Comparison of ENCODE assay signal across 8 cellular contexts in the genomic region with DNA sequence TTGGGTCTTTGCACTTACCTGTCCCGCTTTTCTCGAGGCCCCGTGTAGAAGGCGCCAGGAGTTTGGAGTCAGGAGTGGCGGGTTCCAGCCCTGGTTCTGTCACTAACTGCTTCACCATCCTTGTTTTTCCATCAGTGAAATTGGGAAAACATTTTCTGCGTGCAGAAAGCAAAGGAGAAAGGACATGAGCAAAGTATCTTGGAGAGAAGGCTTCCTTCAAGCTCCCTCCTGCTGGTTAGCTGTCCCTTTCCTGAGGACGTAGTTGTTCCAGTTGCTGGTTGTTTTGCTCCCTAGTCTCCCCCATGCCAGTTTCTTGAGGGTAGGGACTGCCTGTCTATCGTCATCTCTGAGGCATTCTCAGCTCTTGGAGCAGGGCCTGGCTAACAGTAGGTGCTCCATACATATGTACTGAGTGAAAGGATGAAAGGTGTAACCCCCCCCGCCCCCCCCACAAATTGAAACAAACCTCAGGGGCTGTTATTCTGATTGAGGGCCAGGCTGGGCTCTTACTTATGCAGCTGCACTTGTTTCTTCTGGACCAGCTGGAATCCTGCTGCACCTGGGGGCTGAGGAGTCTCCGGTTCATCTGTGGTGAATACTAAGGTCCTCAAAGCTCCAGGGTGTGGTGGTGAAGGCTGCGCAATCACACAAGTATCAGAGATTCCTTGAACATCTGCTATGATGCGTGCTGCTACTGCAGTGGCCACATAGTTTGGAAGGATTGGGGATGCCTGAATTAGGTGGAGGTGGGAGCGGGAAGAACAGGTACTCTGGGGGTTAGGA. TPM values are rescaled to one million over a fixed set of nuclear protein-coding genes. Genes with fewer than 3 reads are reported as not detected.
A peak's percentile ranks its signal among the peaks of the same experiment; 100 is the strongest.
DNase-seq lines count a peak whose midpoint lies in the region; ATAC-seq and TF ChIP-seq lines count a peak whose summit lies in the region.

No MANE protein-coding gene starts in this region.

- peak overlapping the region; percentile 99 for H3K4me3 Mint-ChIP-seq in CD14-positive monocyte

- H3K36me3 ChIP-seq in adrenal gland (replicated peaks in 1 of 2) (no peaks in the 10 kb centered on the region), vagina (no peaks in the 10 kb centered on the region)

- H3K27me3 Mint-ChIP-seq in CD14-positive monocyte (ENCODE audit: low read depth in 3 of 3): no peaks in the 10 kb centered on the region

- peak; percentile 14 for TF ChIP-seq CTCF in CD14-positive monocyte (IDR thresholded peaks at IDR 0.05)
- no peak for TF ChIP-seq CTCF in adrenal gland (IDR thresholded peaks at IDR 0.05)
- TF ChIP-seq CTCF in lower leg skin (IDR thresholded peaks at IDR 0.05): no peak
- TF ChIP-seq CTCF in vagina (IDR thresholded peaks at IDR 0.05): peak in 1 of 3 experiments; percentile 0

- H3K27me3 ChIP-seq in adrenal gland: no peaks in the 10 kb centered on the region
- H3K27me3 ChIP-seq in vagina: no peaks in the 10 kb centered on the region

- TF ChIP-seq POLR2A in adrenal gland (IDR thresholded peaks at IDR 0.05) (no peak), lower leg skin (IDR thresholded peaks at IDR 0.05) (no peak), vagina (IDR thresholded peaks at IDR 0.05) (no peak)

- peak overlapping the region; percentile 92 to 99 (median 97) for H3K27ac Mint-ChIP-seq in CD14-positive monocyte

- H3K4me3 ChIP-seq in adrenal gland: peak overlapping the region in 3 of 4 donors; percentile 74 to 91 (median 88)
- H3K4me3 ChIP-seq in lower leg skin (ENCODE audit: low read depth, poor library complexity, severe bottlenecking): peak overlapping the region; percentile 68
- H3K4me3 ChIP-seq in vagina: peak overlapping the region; percentile 66 to 71

- ATAC-seq in HG02970 (IDR thresholded peaks at IDR 0.05; ENCODE audit: low FRiP score, unreplicated experiment): peak; percentile 3

- WGBS in adrenal gland, 4 donors: 29 to 35% (median 35%) methylated on average over 10 to 13 of the region's 13 CpGs
- WGBS in lower leg skin, 2 donors: 43 to 44% methylated on average over 13 of the region's 13 CpGs

- peaks cover 10% of the 10 kb centered on the region in 2 donors for H3K36me3 Mint-ChIP-seq in CD14-positive monocyte

- DNase-seq in CD14-positive monocyte (ENCODE audit: low spot score) (no peak), adrenal gland (no peak), lower leg skin (ENCODE audit: low spot score in 2 of 2) (no peak), vagina (ENCODE audit: extremely low spot score in 2 of 2) (no peak), NCI-H1930 (lab: John Stamatoyannopoulos, UW) (no peak), amygdala (lab: John Stamatoyannopoulos, UW) (no peak)
- no peak for DNase-seq in activated CD4-positive, alpha-beta T cell treated with anti-CD3 and anti-CD28 coated beads for 1 hour

- intact Hi-C loops in CD14-positive monocyte (cut with micrococcal nuclease) (loop anchor here (5.0 kb wide), 3 partner anchors 42 to 302 kb away; a partner anchor contains a TSS), adrenal gland (cut with DNase I) (no loop called here), lower leg skin (cut with DNase I; ENCODE audit: low total_unique reads) (no loop called here), vagina (cut with DNase I) (loop anchor here (10.0 kb wide), 1 partner anchor 1375 kb away; no protein-coding TSS in a partner anchor)

- H3K4me1 Mint-ChIP-seq in CD14-positive monocyte: peaks cover 67% of the 10 kb centered on the region

- H3K9me3 Mint-ChIP-seq in CD14-positive monocyte: peaks cover 0 to 2% (median 0%) of the 10 kb centered on the region in 7 donors

- H3K9me3 ChIP-seq in adrenal gland (replicated peaks in 1 of 3) (no peaks in the 10 kb centered on the region), vagina (no peaks in the 10 kb centered on the region)

- H3K27ac ChIP-seq in adrenal gland: peak overlapping the region; percentile 65 to 96 (median 85)
- H3K27ac ChIP-seq in vagina: peak overlapping the region; percentile 86

- H3K4me1 ChIP-seq in adrenal gland (replicated peaks in 1 of 2) (peaks cover 42 to 64% of the 10 kb centered on the region in 2 donors), vagina (peaks cover 65% of the 10 kb centered on the region)

RNA-seq across cellular contexts. Expression of a gene that starts 1.0 kb away (rescaled TPM):
- polyA plus RNA-seq in CD14-positive monocyte (10 to 100 TPM; 45.4 to 52.2 TPM), adrenal gland (10 to 100 TPM; 22.1 to 25.7 (median 25.1) TPM)
- total RNA-seq in adrenal gland (10 to 100 TPM; 22.1 to 57.4 (median 34.9) TPM), lower leg skin (10 to 100 TPM in 2 of 4 donors, 1 to 10 TPM in 2; 6.2 to 17.6 (median 9.2) TPM), vagina (46.7 TPM)

RNA-seq across cellular contexts. Expression of a gene that starts 20.8 kb away (rescaled TPM):
- polyA plus RNA-seq in CD14-positive monocyte (10 to 100 TPM; 14.6 to 16.3 TPM), adrenal gland (10 to 100 TPM; 30.4 to 85.9 (median 32.7) TPM)
- total RNA-seq in adrenal gland (100 to 1,000 TPM in 1 of 8 donors, 10 to 100 TPM in 7; 54.1 to 113 (median 85.8) TPM), lower leg skin (10 to 100 TPM; 50.1 to 73.1 (median 57.5) TPM), vagina (51.3 TPM)

Comparison
In these comparisons a context has a peak if more than half of its experiments do, and no peak if none do; other contexts are left out.
1. intact Hi-C loops: an anchor here in CD14-positive monocyte (5.0 kb wide) and vagina (10.0 kb wide); none called in adrenal gland and lower leg skin.